2 cellular contexts compared by ENCODE assay signal in the genomic region with DNA sequence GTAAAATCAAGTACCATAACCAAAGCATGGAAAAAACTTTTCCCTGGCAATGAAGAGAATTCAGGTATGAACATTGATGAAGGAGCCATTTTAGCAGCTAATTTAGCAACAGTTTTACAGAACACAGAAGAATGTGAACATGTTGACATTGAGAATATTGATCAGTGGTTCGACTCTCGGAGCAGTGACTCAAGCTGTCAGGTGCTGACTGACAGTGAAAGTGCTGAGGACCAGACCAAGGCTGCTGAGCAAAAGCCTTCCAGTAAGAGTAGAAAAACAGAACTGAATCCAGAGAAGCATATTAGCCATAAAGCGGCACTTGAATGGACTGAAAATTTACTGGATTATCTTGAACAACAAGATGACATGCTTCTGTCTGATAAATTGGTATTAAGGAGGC.
TF ChIP-seq lines count a peak whose summit lies in the region.

No MANE protein-coding gene starts in this region.

TF ChIP-seq in GM12878, 131 proteins besides CTCF, POLR2A, EP300 and RAD21:
- no peak for TF ChIP-seq WRNIP1 (IDR thresholded peaks at IDR 0.05; ENCODE audit: borderline replicate concordance, low read depth, low read length)
- TF ChIP-seq SPI1 (IDR thresholded peaks at IDR 0.05; ENCODE audit: borderline replicate concordance, insufficient read depth, low read depth, low read length): peak; percentile 66; the same call in 1 of the 2 replicates
- TF ChIP-seq ATF7 (IDR thresholded peaks at IDR 0.05; ENCODE audit: low read depth): no peak
- TF ChIP-seq RFX5 (IDR thresholded peaks at IDR 0.05; ENCODE audit: low read depth, low read length): no peak
- TF ChIP-seq DPF2 (IDR thresholded peaks at IDR 0.05): no peak
- TF ChIP-seq BHLHE40 (IDR thresholded peaks at IDR 0.05; ENCODE audit: borderline replicate concordance in 1 of 2, low read depth in 2 of 2, low read length in 1 of 2): peak; percentile 10 to 30; a peak in 1 of 4 replicates
- no peak for TF ChIP-seq RB1 (IDR thresholded peaks at IDR 0.05; ENCODE audit: borderline replicate concordance)
- no peak for TF ChIP-seq ASH2L (IDR thresholded peaks at IDR 0.05; ENCODE audit: borderline replicate concordance, low read depth)
- TF ChIP-seq, protein P1, sequence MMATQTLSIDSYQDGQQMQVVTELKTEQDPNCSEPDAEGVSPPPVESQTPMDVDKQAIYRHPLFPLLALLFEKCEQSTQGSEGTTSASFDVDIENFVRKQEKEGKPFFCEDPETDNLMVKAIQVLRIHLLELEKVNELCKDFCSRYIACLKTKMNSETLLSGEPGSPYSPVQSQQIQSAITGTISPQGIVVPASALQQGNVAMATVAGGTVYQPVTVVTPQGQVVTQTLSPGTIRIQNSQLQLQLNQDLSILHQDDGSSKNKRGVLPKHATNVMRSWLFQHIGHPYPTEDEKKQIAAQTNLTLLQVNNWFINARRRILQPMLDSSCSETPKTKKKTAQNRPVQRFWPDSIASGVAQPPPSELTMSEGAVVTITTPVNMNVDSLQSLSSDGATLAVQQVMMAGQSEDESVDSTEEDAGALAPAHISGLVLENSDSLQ (IDR thresholded peaks at IDR 0.05): peak; percentile 79
- TF ChIP-seq CREB1 (IDR thresholded peaks at IDR 0.05; ENCODE audit: low read depth): no peak
- no peak for TF ChIP-seq RBBP5 (conservative IDR thresholded peaks at IDR 0.05)
- TF ChIP-seq, protein P2, sequence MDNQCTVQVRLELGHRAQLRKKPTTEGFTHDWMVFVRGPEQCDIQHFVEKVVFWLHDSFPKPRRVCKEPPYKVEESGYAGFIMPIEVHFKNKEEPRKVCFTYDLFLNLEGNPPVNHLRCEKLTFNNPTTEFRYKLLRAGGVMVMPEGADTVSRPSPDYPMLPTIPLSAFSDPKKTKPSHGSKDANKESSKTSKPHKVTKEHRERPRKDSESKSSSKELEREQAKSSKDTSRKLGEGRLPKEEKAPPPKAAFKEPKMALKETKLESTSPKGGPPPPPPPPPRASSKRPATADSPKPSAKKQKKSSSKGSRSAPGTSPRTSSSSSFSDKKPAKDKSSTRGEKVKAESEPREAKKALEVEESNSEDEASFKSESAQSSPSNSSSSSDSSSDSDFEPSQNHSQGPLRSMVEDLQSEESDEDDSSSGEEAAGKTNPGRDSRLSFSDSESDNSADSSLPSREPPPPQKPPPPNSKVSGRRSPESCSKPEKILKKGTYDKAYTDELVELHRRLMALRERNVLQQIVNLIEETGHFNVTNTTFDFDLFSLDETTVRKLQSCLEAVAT (IDR thresholded peaks at IDR 0.05): 0 out of 2 replicates have a peak, but pooled peaks have one; percentile 21
- no peak for TF ChIP-seq IKZF1 (conservative IDR thresholded peaks at IDR 0.05)
- TF ChIP-seq, protein P3, sequence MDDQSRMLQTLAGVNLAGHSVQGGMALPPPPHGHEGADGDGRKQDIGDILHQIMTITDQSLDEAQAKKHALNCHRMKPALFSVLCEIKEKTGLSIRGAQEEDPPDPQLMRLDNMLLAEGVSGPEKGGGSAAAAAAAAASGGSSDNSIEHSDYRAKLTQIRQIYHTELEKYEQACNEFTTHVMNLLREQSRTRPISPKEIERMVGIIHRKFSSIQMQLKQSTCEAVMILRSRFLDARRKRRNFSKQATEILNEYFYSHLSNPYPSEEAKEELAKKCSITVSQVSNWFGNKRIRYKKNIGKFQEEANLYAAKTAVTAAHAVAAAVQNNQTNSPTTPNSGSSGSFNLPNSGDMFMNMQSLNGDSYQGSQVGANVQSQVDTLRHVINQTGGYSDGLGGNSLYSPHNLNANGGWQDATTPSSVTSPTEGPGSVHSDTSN (IDR thresholded peaks at IDR 0.05; ENCODE audit: insufficient replicate concordance, low read depth, low read length): peak; percentile 70

TF ChIP-seq in GM23338, 12 proteins besides CTCF, POLR2A, EP300 and RAD21:
- TF ChIP-seq, protein P4, sequence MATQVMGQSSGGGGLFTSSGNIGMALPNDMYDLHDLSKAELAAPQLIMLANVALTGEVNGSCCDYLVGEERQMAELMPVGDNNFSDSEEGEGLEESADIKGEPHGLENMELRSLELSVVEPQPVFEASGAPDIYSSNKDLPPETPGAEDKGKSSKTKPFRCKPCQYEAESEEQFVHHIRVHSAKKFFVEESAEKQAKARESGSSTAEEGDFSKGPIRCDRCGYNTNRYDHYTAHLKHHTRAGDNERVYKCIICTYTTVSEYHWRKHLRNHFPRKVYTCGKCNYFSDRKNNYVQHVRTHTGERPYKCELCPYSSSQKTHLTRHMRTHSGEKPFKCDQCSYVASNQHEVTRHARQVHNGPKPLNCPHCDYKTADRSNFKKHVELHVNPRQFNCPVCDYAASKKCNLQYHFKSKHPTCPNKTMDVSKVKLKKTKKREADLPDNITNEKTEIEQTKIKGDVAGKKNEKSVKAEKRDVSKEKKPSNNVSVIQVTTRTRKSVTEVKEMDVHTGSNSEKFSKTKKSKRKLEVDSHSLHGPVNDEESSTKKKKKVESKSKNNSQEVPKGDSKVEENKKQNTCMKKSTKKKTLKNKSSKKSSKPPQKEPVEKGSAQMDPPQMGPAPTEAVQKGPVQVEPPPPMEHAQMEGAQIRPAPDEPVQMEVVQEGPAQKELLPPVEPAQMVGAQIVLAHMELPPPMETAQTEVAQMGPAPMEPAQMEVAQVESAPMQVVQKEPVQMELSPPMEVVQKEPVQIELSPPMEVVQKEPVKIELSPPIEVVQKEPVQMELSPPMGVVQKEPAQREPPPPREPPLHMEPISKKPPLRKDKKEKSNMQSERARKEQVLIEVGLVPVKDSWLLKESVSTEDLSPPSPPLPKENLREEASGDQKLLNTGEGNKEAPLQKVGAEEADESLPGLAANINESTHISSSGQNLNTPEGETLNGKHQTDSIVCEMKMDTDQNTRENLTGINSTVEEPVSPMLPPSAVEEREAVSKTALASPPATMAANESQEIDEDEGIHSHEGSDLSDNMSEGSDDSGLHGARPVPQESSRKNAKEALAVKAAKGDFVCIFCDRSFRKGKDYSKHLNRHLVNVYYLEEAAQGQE (IDR thresholded peaks at IDR 0.05; ENCODE audit: unreplicated experiment): no peak
- TF ChIP-seq EZH2 (IDR thresholded peaks at IDR 0.05; ENCODE audit: low read depth, unreplicated experiment) (no peak), ZNF114 (CRISPR knock-in tag; IDR thresholded peaks at IDR 0.05) (no peak), POLR2AphosphoS5 (IDR thresholded peaks at IDR 0.05; ENCODE audit: low read depth) (no peak), STAT1 (IDR thresholded peaks at IDR 0.05; ENCODE audit: unreplicated experiment) (no peak), NANOG (IDR thresholded peaks at IDR 0.05; ENCODE audit: borderline replicate concordance) (no peak), CREB1 (CRISPR knock-in tag; IDR thresholded peaks at IDR 0.05; ENCODE audit: low read depth) (no peak)
- TF ChIP-seq, protein P5, sequence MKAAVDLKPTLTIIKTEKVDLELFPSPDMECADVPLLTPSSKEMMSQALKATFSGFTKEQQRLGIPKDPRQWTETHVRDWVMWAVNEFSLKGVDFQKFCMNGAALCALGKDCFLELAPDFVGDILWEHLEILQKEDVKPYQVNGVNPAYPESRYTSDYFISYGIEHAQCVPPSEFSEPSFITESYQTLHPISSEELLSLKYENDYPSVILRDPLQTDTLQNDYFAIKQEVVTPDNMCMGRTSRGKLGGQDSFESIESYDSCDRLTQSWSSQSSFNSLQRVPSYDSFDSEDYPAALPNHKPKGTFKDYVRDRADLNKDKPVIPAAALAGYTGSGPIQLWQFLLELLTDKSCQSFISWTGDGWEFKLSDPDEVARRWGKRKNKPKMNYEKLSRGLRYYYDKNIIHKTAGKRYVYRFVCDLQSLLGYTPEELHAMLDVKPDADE (IDR thresholded peaks at IDR 0.05): no peak
- TF ChIP-seq, protein P6, sequence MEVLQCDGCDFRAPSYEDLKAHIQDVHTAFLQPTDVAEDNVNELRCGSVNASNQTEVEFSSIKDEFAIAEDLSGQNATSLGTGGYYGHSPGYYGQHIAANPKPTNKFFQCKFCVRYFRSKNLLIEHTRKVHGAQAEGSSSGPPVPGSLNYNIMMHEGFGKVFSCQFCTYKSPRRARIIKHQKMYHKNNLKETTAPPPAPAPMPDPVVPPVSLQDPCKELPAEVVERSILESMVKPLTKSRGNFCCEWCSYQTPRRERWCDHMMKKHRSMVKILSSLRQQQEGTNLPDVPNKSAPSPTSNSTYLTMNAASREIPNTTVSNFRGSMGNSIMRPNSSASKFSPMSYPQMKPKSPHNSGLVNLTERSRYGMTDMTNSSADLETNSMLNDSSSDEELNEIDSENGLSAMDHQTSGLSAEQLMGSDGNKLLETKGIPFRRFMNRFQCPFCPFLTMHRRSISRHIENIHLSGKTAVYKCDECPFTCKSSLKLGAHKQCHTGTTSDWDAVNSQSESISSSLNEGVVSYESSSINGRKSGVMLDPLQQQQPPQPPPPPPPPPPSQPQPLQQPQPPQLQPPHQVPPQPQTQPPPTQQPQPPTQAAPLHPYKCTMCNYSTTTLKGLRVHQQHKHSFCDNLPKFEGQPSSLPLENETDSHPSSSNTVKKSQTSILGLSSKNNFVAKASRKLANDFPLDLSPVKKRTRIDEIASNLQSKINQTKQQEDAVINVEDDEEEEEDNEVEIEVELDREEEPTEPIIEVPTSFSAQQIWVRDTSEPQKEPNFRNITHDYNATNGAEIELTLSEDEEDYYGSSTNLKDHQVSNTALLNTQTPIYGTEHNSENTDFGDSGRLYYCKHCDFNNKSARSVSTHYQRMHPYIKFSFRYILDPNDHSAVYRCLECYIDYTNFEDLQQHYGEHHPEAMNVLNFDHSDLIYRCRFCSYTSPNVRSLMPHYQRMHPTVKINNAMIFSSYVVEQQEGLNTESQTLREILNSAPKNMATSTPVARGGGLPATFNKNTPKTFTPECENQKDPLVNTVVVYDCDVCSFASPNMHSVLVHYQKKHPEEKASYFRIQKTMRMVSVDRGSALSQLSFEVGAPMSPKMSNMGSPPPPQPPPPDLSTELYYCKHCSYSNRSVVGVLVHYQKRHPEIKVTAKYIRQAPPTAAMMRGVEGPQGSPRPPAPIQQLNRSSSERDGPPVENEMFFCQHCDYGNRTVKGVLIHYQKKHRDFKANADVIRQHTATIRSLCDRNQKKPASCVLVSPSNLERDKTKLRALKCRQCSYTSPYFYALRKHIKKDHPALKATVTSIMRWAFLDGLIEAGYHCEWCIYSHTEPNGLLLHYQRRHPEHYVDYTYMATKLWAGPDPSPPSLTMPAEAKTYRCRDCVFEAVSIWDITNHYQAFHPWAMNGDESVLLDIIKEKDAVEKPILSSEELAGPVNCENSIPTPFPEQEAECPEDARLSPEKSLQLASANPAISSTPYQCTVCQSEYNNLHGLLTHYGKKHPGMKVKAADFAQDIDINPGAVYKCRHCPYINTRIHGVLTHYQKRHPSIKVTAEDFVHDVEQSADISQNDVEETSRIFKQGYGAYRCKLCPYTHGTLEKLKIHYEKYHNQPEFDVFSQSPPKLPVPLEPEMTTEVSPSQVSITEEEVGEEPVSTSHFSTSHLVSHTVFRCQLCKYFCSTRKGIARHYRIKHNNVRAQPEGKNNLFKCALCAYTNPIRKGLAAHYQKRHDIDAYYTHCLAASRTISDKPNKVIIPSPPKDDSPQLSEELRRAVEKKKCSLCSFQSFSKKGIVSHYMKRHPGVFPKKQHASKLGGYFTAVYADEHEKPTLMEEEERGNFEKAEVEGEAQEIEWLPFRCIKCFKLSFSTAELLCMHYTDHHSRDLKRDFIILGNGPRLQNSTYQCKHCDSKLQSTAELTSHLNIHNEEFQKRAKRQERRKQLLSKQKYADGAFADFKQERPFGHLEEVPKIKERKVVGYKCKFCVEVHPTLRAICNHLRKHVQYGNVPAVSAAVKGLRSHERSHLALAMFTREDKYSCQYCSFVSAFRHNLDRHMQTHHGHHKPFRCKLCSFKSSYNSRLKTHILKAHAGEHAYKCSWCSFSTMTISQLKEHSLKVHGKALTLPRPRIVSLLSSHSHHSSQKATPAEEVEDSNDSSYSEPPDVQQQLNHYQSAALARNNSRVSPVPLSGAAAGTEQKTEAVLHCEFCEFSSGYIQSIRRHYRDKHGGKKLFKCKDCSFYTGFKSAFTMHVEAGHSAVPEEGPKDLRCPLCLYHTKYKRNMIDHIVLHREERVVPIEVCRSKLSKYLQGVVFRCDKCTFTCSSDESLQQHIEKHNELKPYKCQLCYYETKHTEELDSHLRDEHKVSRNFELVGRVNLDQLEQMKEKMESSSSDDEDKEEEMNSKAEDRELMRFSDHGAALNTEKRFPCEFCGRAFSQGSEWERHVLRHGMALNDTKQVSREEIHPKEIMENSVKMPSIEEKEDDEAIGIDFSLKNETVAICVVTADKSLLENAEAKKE (CRISPR knock-in tag; IDR thresholded peaks at IDR 0.05): no peak
